8 cellular contexts compared by ENCODE assay signal in genomic region chr3:194103475-194103874, GRCh38. TPM values are rescaled to one million over a fixed set of nuclear protein-coding genes. Genes with fewer than 3 reads are reported as not detected.
A peak's percentile ranks its signal among the peaks of the same experiment; 100 is the strongest.
DNase-seq lines count a peak whose midpoint lies in the region; ATAC-seq and TF ChIP-seq lines count a peak whose summit lies in the region.

No MANE protein-coding gene starts in this region.

- peak overlapping the region; percentile 70 for H3K9ac ChIP-seq in MM.1S (ENCODE audit: low read length)

- intact Hi-C loops in Right ventricle myocardium inferior (cut with DNase I): no loop called here

- H3F3A ChIP-seq in MM.1S (ENCODE audit: insufficient read depth, low read length): peaks cover 49% of the 10 kb centered on the region

- peak overlapping the region; percentile 91 for H3K4me2 ChIP-seq in MM.1S (ENCODE audit: low read depth, low read length)

- ATAC-seq in activated naive CD4-positive, alpha-beta T cell treated with anti-CD3 and anti-CD28 coated beads, Interleukin-2, amount 50 U/mL, for 72 hours: peak; percentile 71 to 90
- peak; percentile 96 for ATAC-seq in stimulated activated naive CD8-positive, alpha-beta T cell treated with anti-CD3 and anti-CD28 coated beads, Interleukin-15, amount 100 ng/mL, for 72 hours
- no peak for ATAC-seq in Right ventricle myocardium inferior

- no peak overlapping the region for H3K27ac Mint-ChIP-seq in activated naive CD4-positive, alpha-beta T cell treated with anti-CD3 and anti-CD28 coated beads, Interleukin-2, amount 50 U/mL, for 72 hours
- H3K27ac Mint-ChIP-seq in stimulated activated naive CD8-positive, alpha-beta T cell treated with anti-CD3 and anti-CD28 coated beads, Interleukin-15, amount 100 ng/mL, for 72 hours: peak overlapping the region in 1 of 2 donors; percentile 60

- peak; percentile 23 for DNase-seq in stimulated activated CD4-positive, alpha-beta T cell treated with anti-CD3 and anti-CD28 coated beads, Interleukin-4, amount 100 ng/mL, for 1 hour
- DNase-seq in stimulated activated CD4-positive, alpha-beta T cell treated with anti-CD3 and anti-CD28 coated beads, Interleukin-2, amount 100 ng/mL, for 48 hours: no peak
- DNase-seq in MM.1S (peak; percentile 99), NCI-H510A treated with DMSO at 0.1 percent for 48 hours (lab: John Stamatoyannopoulos, UW) (no peak), Right ventricle myocardium inferior (ENCODE audit: missing footprints) (no peak), HuH-7.5 (ENCODE audit: low spot score) (no peak)
- no peak for DNase-seq in activated naive CD4-positive, alpha-beta T cell treated with anti-CD3 and anti-CD28 coated beads, Interleukin-2, amount 50 U/mL, for 72 hours (ENCODE audit: low spot score in 2 of 2)
- peak; percentile 24 to 34 for DNase-seq in stimulated activated naive CD8-positive, alpha-beta T cell treated with anti-CD3 and anti-CD28 coated beads, Interleukin-15, amount 100 ng/mL, for 72 hours

- no peak overlapping the region for H3K4me3 Mint-ChIP-seq in stimulated activated naive CD8-positive, alpha-beta T cell treated with anti-CD3 and anti-CD28 coated beads, Interleukin-15, amount 100 ng/mL, for 72 hours

- peak overlapping the region; percentile 35 for H3K4me3 ChIP-seq in MM.1S (ENCODE audit: low read length)

- H3K79me2 ChIP-seq in MM.1S (ENCODE audit: low read length): no peaks in the 10 kb centered on the region

- H4K20me1 ChIP-seq in MM.1S (ENCODE audit: insufficient read depth, low read length): no peaks in the 10 kb centered on the region

- H3K36me3 Mint-ChIP-seq in activated naive CD4-positive, alpha-beta T cell treated with anti-CD3 and anti-CD28 coated beads, Interleukin-2, amount 50 U/mL, for 72 hours: no peaks in the 10 kb centered on the region

- H3K27me3 ChIP-seq in MM.1S (replicated peaks; ENCODE audit: insufficient read depth, low read length): no peaks in the 10 kb centered on the region

- H3K27ac ChIP-seq in MM.1S (ENCODE audit: low read length): peak overlapping the region; percentile 88

- H2AFZ ChIP-seq in MM.1S (ENCODE audit: low read length): no peak overlapping the region

- H3K9me3 ChIP-seq in MM.1S (replicated peaks; ENCODE audit: insufficient read depth, low read length): no peaks in the 10 kb centered on the region

- peaks cover 74% of the 10 kb centered on the region for H3K27me3 Mint-ChIP-seq in stimulated activated naive CD8-positive, alpha-beta T cell treated with anti-CD3 and anti-CD28 coated beads, Interleukin-15, amount 100 ng/mL, for 72 hours

- no peaks in the 10 kb centered on the region for H3K9me3 Mint-ChIP-seq in activated naive CD4-positive, alpha-beta T cell treated with anti-CD3 and anti-CD28 coated beads, Interleukin-2, amount 50 U/mL, for 72 hours
- H3K9me3 Mint-ChIP-seq in stimulated activated naive CD8-positive, alpha-beta T cell treated with anti-CD3 and anti-CD28 coated beads, Interleukin-15, amount 100 ng/mL, for 72 hours: no peaks in the 10 kb centered on the region

- H3K9me2 ChIP-seq in MM.1S (replicated peaks; ENCODE audit: insufficient read depth, low read length): no peaks in the 10 kb centered on the region

- peak; percentile 41 for TF ChIP-seq CTCF in MM.1S (IDR thresholded peaks at IDR 0.05; ENCODE audit: low read length)

- H3K36me3 ChIP-seq in MM.1S (replicated peaks; ENCODE audit: insufficient read depth, low read length): no peaks in the 10 kb centered on the region

- H3K4me1 ChIP-seq in MM.1S (ENCODE audit: low read length): peaks cover 60% of the 10 kb centered on the region

- H3K4me1 Mint-ChIP-seq in stimulated activated naive CD8-positive, alpha-beta T cell treated with anti-CD3 and anti-CD28 coated beads, Interleukin-15, amount 100 ng/mL, for 72 hours: peaks cover 38% of the 10 kb centered on the region

RNA-seq across cellular contexts. Expression of gene HES1, which starts 32.5 kb away (rescaled TPM):
- 1 to 10 TPM in 1 of 2 donors, not detected in 1; 2.5 TPM for total RNA-seq in activated naive CD4-positive, alpha-beta T cell treated with anti-CD3 and anti-CD28 coated beads, Interleukin-2, amount 50 U/mL, for 72 hours
- total RNA-seq in Right ventricle myocardium inferior: 11.4 TPM

Comparison
In these comparisons a context has a peak if more than half of its experiments do, and no peak if none do; other contexts are left out.
1. DNase-seq: peak in stimulated activated CD4-positive, alpha-beta T cell treated with anti-CD3 and anti-CD28 coated beads, Interleukin-4, amount 100 ng/mL, for 1 hour (single experiment), MM.1S (single experiment) and stimulated activated naive CD8-positive, alpha-beta T cell treated with anti-CD3 and anti-CD28 coated beads, Interleukin-15, amount 100 ng/mL, for 72 hours (2 of 2); none in stimulated activated CD4-positive, alpha-beta T cell treated with anti-CD3 and anti-CD28 coated beads, Interleukin-2, amount 100 ng/mL, for 48 hours (0 of 2), activated naive CD4-positive, alpha-beta T cell treated with anti-CD3 and anti-CD28 coated beads, Interleukin-2, amount 50 U/mL, for 72 hours (0 of 2), NCI-H510A treated with DMSO at 0.1 percent for 48 hours (single experiment), Right ventricle myocardium inferior (single experiment) and HuH-7.5 (single experiment).